Comparison of ENCODE assay signal across 1 cellular context in the genomic region with DNA sequence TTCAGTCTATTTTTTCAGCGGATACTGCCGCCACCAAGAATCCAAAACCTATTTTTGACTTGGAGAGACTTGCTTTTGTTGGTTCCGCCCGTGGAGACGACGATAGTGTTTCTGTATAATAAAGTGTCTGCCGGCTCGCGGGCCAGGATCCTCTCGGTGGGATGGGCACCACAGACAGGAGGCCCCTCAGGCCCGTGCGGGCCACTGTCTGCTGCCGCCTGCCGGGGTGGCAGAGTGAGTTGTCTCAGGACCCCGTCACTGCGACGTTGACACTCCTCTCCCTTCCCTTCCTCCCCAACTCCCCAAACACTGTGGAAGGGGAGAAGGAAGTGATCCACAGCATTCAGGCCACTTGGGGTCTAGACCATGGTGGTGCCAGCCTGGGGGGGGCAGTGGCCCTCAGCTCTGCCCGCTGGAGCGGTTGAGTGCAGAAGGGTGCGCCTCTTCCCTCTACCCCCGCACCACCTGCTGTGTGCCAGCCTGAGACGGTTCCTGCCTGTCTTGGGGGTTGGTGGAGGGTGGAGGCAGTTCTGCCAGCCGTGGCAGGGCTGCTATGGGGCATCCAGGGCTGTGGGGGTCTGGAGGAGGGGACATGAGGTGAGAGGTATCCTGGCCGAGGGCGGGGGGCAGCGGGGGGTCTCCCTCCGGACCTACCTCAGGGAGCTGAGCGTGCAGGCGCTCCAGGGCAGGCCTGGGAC.
TF ChIP-seq lines count a peak whose summit lies in the region.

No MANE protein-coding gene starts in this region.

TF ChIP-seq in HCT116, 20 proteins besides CTCF, POLR2A, EP300 and RAD21:
- TF ChIP-seq YY1 (IDR thresholded peaks at IDR 0.05; ENCODE audit: extremely low read depth, insufficient replicate concordance, low read depth, low read length) (no peak), ZFX (IDR thresholded peaks at IDR 0.05) (no peak), SP1 (IDR thresholded peaks at IDR 0.05; ENCODE audit: low read depth) (no peak), FOSL1 (IDR thresholded peaks at IDR 0.05; ENCODE audit: low read depth) (no peak)
